ENCODE assay signal across 25 cellular contexts in the genomic region with DNA sequence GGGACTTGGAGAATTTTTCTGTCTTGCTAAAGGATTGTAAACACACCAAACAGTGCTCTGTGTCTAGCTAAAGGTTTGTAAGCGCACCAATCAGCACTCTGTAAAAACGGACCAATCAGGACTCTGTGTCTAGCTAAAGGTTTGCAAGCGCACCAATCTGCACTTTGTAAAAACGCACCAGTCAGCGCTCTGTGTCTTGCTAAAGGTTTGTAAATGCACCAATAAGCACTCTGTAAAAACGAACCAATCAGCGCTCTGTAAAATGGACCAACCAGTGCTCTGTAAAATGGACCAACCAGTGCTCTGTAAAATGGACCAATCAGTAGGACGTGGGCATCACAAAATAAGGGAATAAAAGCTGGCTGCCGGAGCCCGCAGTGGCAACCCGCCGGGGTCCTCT.
"Had no signal": no experiment of that assay in that cellular context is flagged by ENCODE, and none has a peak within 500 bp of the region (broad histone marks: within the 10 kb centered on the region; RNA-seq: fewer than 3 reads in every experiment).

No MANE protein-coding gene starts in this region.

- H3K36me3 ChIP-seq: adrenal gland had no signal

- H3K27ac Mint-ChIP-seq: activated CD4-positive, alpha-beta memory T cell treated with anti-CD3 and anti-CD28 coated beads, Interleukin-2, amount 10 ng/mL, durations not matched to agents 7 days and 5 days; activated CD4-positive, alpha-beta T cell treated with anti-CD3 and anti-CD28 coated beads, Interleukin-2, amount 10 ng/mL, durations not matched to agents 7 days and 5 days; activated naive CD4-positive, alpha-beta T cell treated with anti-CD3 and anti-CD28 coated beads, Interleukin-2, amount 10 ng/mL, durations not matched to agents 7 days and 5 days; activated naive CD4-positive, alpha-beta T cell treated with anti-CD3 and anti-CD28 coated beads, Interleukin-2, amount 50 U/mL, for 72 hours; activated T-cell treated with anti-CD3 and anti-CD28 coated beads, Interleukin-2, amount 50 U/mL, for 24 hours; activated T-cell treated with anti-CD3 and anti-CD28 coated beads, Interleukin-2, amount 50 U/mL, for 72 hours; effector memory CD8-positive, alpha-beta T cell had no signal

- H3K27me3 Mint-ChIP-seq: activated CD4-positive, alpha-beta memory T cell treated with anti-CD3 and anti-CD28 coated beads, Interleukin-2, amount 10 ng/mL, durations not matched to agents 7 days and 5 days; activated CD4-positive, alpha-beta T cell treated with anti-CD3 and anti-CD28 coated beads, Interleukin-2, amount 10 ng/mL, durations not matched to agents 7 days and 5 days; activated naive CD4-positive, alpha-beta T cell treated with anti-CD3 and anti-CD28 coated beads, Interleukin-2, amount 10 ng/mL, durations not matched to agents 7 days and 5 days; activated T-cell treated with anti-CD3 and anti-CD28 coated beads, Interleukin-2, amount 50 U/mL, for 24 hours; effector memory CD8-positive, alpha-beta T cell had no signal

- H3K4me3 ChIP-seq: adrenal gland, body of pancreas, esophagus squamous epithelium had no signal

- ATAC-seq: activated naive CD4-positive, alpha-beta T cell treated with anti-CD3 and anti-CD28 coated beads, Interleukin-2, amount 50 U/mL, for 72 hours; activated T-cell treated with anti-CD3 and anti-CD28 coated beads, Interleukin-2, amount 50 U/mL, for 72 hours; body of pancreas; effector memory CD8-positive, alpha-beta T cell had no signal

- H3K27me3 ChIP-seq: adrenal gland, body of pancreas, esophagus squamous epithelium had no signal

- H3K27ac ChIP-seq: adrenal gland, body of pancreas, esophagus squamous epithelium had no signal

- DNase-seq: activated CD4-positive, alpha-beta memory T cell treated with anti-CD3 and anti-CD28 coated beads, Interleukin-2, amount 10 ng/mL, durations not matched to agents 7 days and 5 days; activated CD4-positive, alpha-beta T cell treated with anti-CD3 and anti-CD28 coated beads for 1 hour; activated CD4-positive, alpha-beta T cell treated with anti-CD3 and anti-CD28 coated beads for 4 hours; activated CD4-positive, alpha-beta T cell treated with anti-CD3 and anti-CD28 coated beads, Interleukin-2, amount 10 ng/mL, durations not matched to agents 7 days and 5 days; activated CD4-positive, alpha-beta T cell treated with anti-CD3 and anti-CD28 coated beads, Interleukin-2, amount 50 U/mL, for 4 hours; activated CD8-positive, alpha-beta memory T cell treated with anti-CD3 and anti-CD28 coated beads, Interleukin-2, amount 50 U/mL, for 48 hours; activated gamma-delta T cell; activated naive CD4-positive, alpha-beta T cell; activated naive CD4-positive, alpha-beta T cell treated with anti-CD3 and anti-CD28 coated beads, Interleukin-2, amount 10 ng/mL, durations not matched to agents 7 days and 5 days; activated T-cell treated with anti-CD3 and anti-CD28 coated beads for 4 hours; activated T-cell treated with anti-CD3 and anti-CD28 coated beads, Interleukin-2, amount 50 U/mL, for 24 hours; activated T-cell treated with anti-CD3 and anti-CD28 coated beads, Interleukin-2, amount 50 U/mL, for 72 hours; adrenal gland; amygdala; aorta; body of pancreas; caudate nucleus; cortex of kidney; dermis blood vessel endothelial cell; effector CD4-positive, alpha-beta T cell; effector memory CD8-positive, alpha-beta T cell; esophagus squamous epithelium; head of caudate nucleus; T-helper 2 cell had no signal

- H3K4me1 Mint-ChIP-seq: activated CD4-positive, alpha-beta T cell treated with anti-CD3 and anti-CD28 coated beads, Interleukin-2, amount 10 ng/mL, durations not matched to agents 7 days and 5 days; activated naive CD4-positive, alpha-beta T cell treated with anti-CD3 and anti-CD28 coated beads, Interleukin-2, amount 10 ng/mL, durations not matched to agents 7 days and 5 days had no signal

- H3K4me3 Mint-ChIP-seq: activated CD4-positive, alpha-beta memory T cell treated with anti-CD3 and anti-CD28 coated beads, Interleukin-2, amount 10 ng/mL, durations not matched to agents 7 days and 5 days; activated CD4-positive, alpha-beta T cell treated with anti-CD3 and anti-CD28 coated beads, Interleukin-2, amount 10 ng/mL, durations not matched to agents 7 days and 5 days; activated naive CD4-positive, alpha-beta T cell treated with anti-CD3 and anti-CD28 coated beads, Interleukin-2, amount 10 ng/mL, durations not matched to agents 7 days and 5 days; activated T-cell treated with anti-CD3 and anti-CD28 coated beads, Interleukin-2, amount 50 U/mL, for 24 hours; activated T-cell treated with anti-CD3 and anti-CD28 coated beads, Interleukin-2, amount 50 U/mL, for 72 hours; effector memory CD8-positive, alpha-beta T cell had no signal

- H3K9me3 Mint-ChIP-seq: activated CD4-positive, alpha-beta memory T cell treated with anti-CD3 and anti-CD28 coated beads, Interleukin-2, amount 10 ng/mL, durations not matched to agents 7 days and 5 days; activated CD4-positive, alpha-beta T cell treated with anti-CD3 and anti-CD28 coated beads, Interleukin-2, amount 10 ng/mL, durations not matched to agents 7 days and 5 days; activated naive CD4-positive, alpha-beta T cell treated with anti-CD3 and anti-CD28 coated beads, Interleukin-2, amount 10 ng/mL, durations not matched to agents 7 days and 5 days; activated naive CD4-positive, alpha-beta T cell treated with anti-CD3 and anti-CD28 coated beads, Interleukin-2, amount 50 U/mL, for 72 hours; activated T-cell treated with anti-CD3 and anti-CD28 coated beads, Interleukin-2, amount 50 U/mL, for 24 hours; activated T-cell treated with anti-CD3 and anti-CD28 coated beads, Interleukin-2, amount 50 U/mL, for 72 hours; effector memory CD8-positive, alpha-beta T cell had no signal

- H3K9me3 ChIP-seq: adrenal gland, body of pancreas, esophagus squamous epithelium had no signal
